8 cellular contexts compared by ENCODE assay signal in the genomic region with DNA sequence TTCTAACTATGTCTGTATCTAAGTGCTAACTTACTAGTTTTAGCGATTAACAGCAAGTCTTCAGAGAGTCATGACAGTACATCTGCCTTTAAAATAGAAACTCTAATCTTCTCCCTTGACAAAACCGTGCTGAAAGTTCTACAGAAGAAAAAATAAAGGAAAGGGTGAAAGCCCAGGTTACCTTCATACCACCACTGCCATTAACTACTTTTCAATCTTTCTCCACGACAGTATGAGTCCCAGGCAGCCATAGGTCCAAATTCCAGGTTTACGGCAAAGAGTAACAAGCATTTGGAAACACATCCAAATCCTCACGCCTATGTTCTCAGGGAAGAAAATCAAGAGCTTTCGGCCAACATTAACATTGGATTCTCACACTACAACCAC. TPM values are rescaled to one million over a fixed set of nuclear protein-coding genes. Genes with fewer than 3 reads are reported as not detected.
DNase-seq lines count a peak whose midpoint lies in the region; ATAC-seq and TF ChIP-seq lines count a peak whose summit lies in the region.

No MANE protein-coding gene starts in this region.

- peaks cover 27 to 42% (median 28%) of the 10 kb centered on the region in 3 donors for H3K4me1 Mint-ChIP-seq in T-cell

- H3K9me3 ChIP-seq in gastroesophageal sphincter (no peaks in the 10 kb centered on the region), smooth muscle cell (replicated peaks; ENCODE audit: low read depth) (no peaks in the 10 kb centered on the region)

- H3K27ac ChIP-seq in gastroesophageal sphincter (peak overlapping the region; percentile 87 to 98 (median 90)), smooth muscle cell (ENCODE audit: low read depth) (peak overlapping the region; percentile 93)

- POLR2A ChIA-PET in T-cell (lab: Charles Lee), result interaction anchor here in 1 of 2 donors (0.6 to 1.2 kb wide), 2 partner anchors 48 to 244 kb away, joined by 3 to 9 read pairs; no protein-coding TSS in a partner anchor

- H3K4me3 Mint-ChIP-seq in T-cell, result peak overlapping the region; percentile 88 to 97 (median 94)

- no peaks in the 10 kb centered on the region for H3F3A ChIP-seq in smooth muscle cell (ENCODE audit: low read depth)

- no peaks in the 10 kb centered on the region for H4K20me1 ChIP-seq in smooth muscle cell (ENCODE audit: low read depth)

- H3K4me2 ChIP-seq in smooth muscle cell, result peak overlapping the region; percentile 82

- CTCF ChIA-PET in T-cell (lab: Charles Lee), result interaction anchor here in 1 of 2 donors (0.6 kb wide), 1 partner anchor 322 kb away, joined by 11 read pairs; no protein-coding TSS in a partner anchor

- H3K4me3 ChIP-seq in gastroesophageal sphincter (peak overlapping the region; percentile 62 to 83), smooth muscle cell (peak overlapping the region; percentile 76)

- no peaks in the 10 kb centered on the region for H3K9me3 Mint-ChIP-seq in T-cell

- H3K9ac ChIP-seq in smooth muscle cell (ENCODE audit: low read depth), result peak overlapping the region; percentile 87

- H3K27me3 Mint-ChIP-seq in T-cell, result peaks cover 0 to 8% of the 10 kb centered on the region in 2 donors

- H3K79me2 ChIP-seq in smooth muscle cell (ENCODE audit: low read depth), result peaks cover 54% of the 10 kb centered on the region

- H2AFZ ChIP-seq in smooth muscle cell (ENCODE audit: low read depth), result peak overlapping the region; percentile 93

- H3K36me3 Mint-ChIP-seq in T-cell, result no peaks in the 10 kb centered on the region

- TF ChIP-seq CTCF in gastroesophageal sphincter (IDR thresholded peaks at IDR 0.05), result no peak
- TF ChIP-seq CTCF in smooth muscle cell (IDR thresholded peaks at IDR 0.05; ENCODE audit: borderline replicate concordance, insufficient read depth, poor library complexity, severe bottlenecking), result no peak

- peak overlapping the region; percentile 98 to 99 for H3K27ac Mint-ChIP-seq in T-cell

- no peak for ATAC-seq in T-cell (replicated peaks in 1 of 4)
- ATAC-seq in gastroesophageal sphincter, result no peak
- no peak for ATAC-seq in GM21737 (IDR thresholded peaks at IDR 0.05; ENCODE audit: unreplicated experiment)
- ATAC-seq in GM19328 (IDR thresholded peaks at IDR 0.05; ENCODE audit: unreplicated experiment), result no peak

- DNase-seq in DMS79 treated with DMSO at 0.1 percent for 48 hours (lab: John Stamatoyannopoulos, UW), result peak; percentile 36
- no peak for DNase-seq in DMS79 (lab: John Stamatoyannopoulos, UW)
- DNase-seq in T-cell, result no peak
- DNase-seq in smooth muscle cell (lab: John Stamatoyannopoulos, UW; ENCODE audit: unreplicated experiment), result no peak
- no peak for DNase-seq in UCSD-AML1 (lab: John Stamatoyannopoulos, UW; ENCODE audit: unreplicated experiment)

- H3K27me3 ChIP-seq in gastroesophageal sphincter (no peaks in the 10 kb centered on the region), smooth muscle cell (ENCODE audit: low read depth) (no peaks in the 10 kb centered on the region)

- H3K4me1 ChIP-seq in gastroesophageal sphincter, result peaks cover 0 to 19% (median 0%) of the 10 kb centered on the region in 3 donors
- H3K4me1 ChIP-seq in smooth muscle cell (ENCODE audit: low read depth), result no peaks in the 10 kb centered on the region

- no peak for TF ChIP-seq EP300 in gastroesophageal sphincter (IDR thresholded peaks at IDR 0.05)

- WGBS in gastroesophageal sphincter (ENCODE audit: low coverage in 1 of 2), 2 donors, result 0 to 22% methylated on average over 4 to 6 of the region's 6 CpGs
- 40% methylated on average over 6 of the region's 6 CpGs for WGBS in smooth muscle cell (ENCODE audit: low lambda C conversion rate)

- H3K36me3 ChIP-seq in gastroesophageal sphincter (peaks cover 0 to 4% of the 10 kb centered on the region in 2 donors), smooth muscle cell (ENCODE audit: low read depth) (no peaks in the 10 kb centered on the region)

- no peak for TF ChIP-seq POLR2A in gastroesophageal sphincter (IDR thresholded peaks at IDR 0.05)

RNA-seq across cellular contexts. Expression of a gene that starts 12.4 kb away (rescaled TPM):
- not detected for total RNA-seq in T-cell
- not detected for total RNA-seq in gastroesophageal sphincter
- not detected in 2 replicates for total RNA-seq in smooth muscle cell
- polyA plus RNA-seq in smooth muscle cell, result not detected in 2 replicates
